28 cellular contexts compared by ENCODE assay signal in genomic region chr13:40592035-40592434, GRCh38.
DNase-seq lines count a peak whose midpoint lies in the region; ATAC-seq and TF ChIP-seq lines count a peak whose summit lies in the region.
"Had no signal": no experiment of that assay in that cellular context is flagged by ENCODE, and none has a peak within 500 bp of the region (broad histone marks: within the 10 kb centered on the region; RNA-seq: fewer than 3 reads in every experiment).

No MANE protein-coding gene starts in this region.

- H3K4me1 ChIP-seq in subcutaneous abdominal adipose tissue (ENCODE audit: control insufficient read depth in 5 of 5, insufficient read depth in 5 of 5, low read length in 5 of 5) = peaks cover 4 to 67% (median 56%) of the 10 kb centered on the region in 5 donors
- H3K4me1 ChIP-seq: parathyroid adenoma had no signal

- H3K9me2 ChIP-seq in SU-DHL-6 (replicated peaks; ENCODE audit: insufficient read depth, low read length) = no peaks in the 10 kb centered on the region

- H3K27me3 ChIP-seq in SU-DHL-6 (ENCODE audit: low read length) (no peaks in the 10 kb centered on the region), subcutaneous abdominal adipose tissue (ENCODE audit: control insufficient read depth in 5 of 5, insufficient read depth in 4 of 5, low read length in 5 of 5) (no peaks in the 10 kb centered on the region)
- H3K27me3 ChIP-seq: cardiac muscle cell, gastroesophageal sphincter, left lung, SJSA1, spleen had no signal

- H3K27me3 Mint-ChIP-seq in activated naive CD4-positive, alpha-beta T cell treated with anti-CD3 and anti-CD28 coated beads, Interleukin-2, amount 50 U/mL, for 24 hours = no peaks in the 10 kb centered on the region
- no peaks in the 10 kb centered on the region for H3K27me3 Mint-ChIP-seq in endothelial cell (ENCODE audit: unreplicated experiment)

- H3K9ac ChIP-seq in SU-DHL-6 (ENCODE audit: low read length) (peak overlapping the region; percentile 48), subcutaneous abdominal adipose tissue (ENCODE audit: low read length in 5 of 5) (no peak overlapping the region)
- H3K9ac ChIP-seq: GM23248, parathyroid adenoma had no signal

- peaks cover 2% of the 10 kb centered on the region for H3K36me3 Mint-ChIP-seq in activated naive CD4-positive, alpha-beta T cell treated with anti-CD3 and anti-CD28 coated beads, Interleukin-2, amount 50 U/mL, for 24 hours
- H3K36me3 Mint-ChIP-seq in endothelial cell (ENCODE audit: low read depth, unreplicated experiment) = peaks cover 6% of the 10 kb centered on the region

- CTCF ChIA-PET in HEK293T (lab: Yijun Ruan, JAX) = interaction anchor here (0.6 kb wide), 2 partner anchors 15 to 22 kb away, joined by 3 read pairs; no protein-coding TSS in a partner anchor

- H3K27ac ChIP-seq in SU-DHL-6 (ENCODE audit: low read depth, low read length) = peak overlapping the region; percentile 92
- H3K27ac ChIP-seq in subcutaneous abdominal adipose tissue (ENCODE audit: low read depth, low read length) = peak overlapping the region; percentile 58
- H3K27ac ChIP-seq: cardiac muscle cell, gastroesophageal sphincter, GM23248, parathyroid adenoma, SJSA1 had no signal

- peak overlapping the region; percentile 87 for H3K4me2 ChIP-seq in SU-DHL-6 (ENCODE audit: low read depth, low read length, poor library complexity, severe bottlenecking)

- H3K36me3 ChIP-seq in SU-DHL-6 (ENCODE audit: low read length) = no peaks in the 10 kb centered on the region
- no peaks in the 10 kb centered on the region for H3K36me3 ChIP-seq in subcutaneous abdominal adipose tissue (ENCODE audit: control insufficient read depth in 5 of 5, insufficient read depth in 5 of 5, low read length in 5 of 5)
- H3K36me3 ChIP-seq: cardiac muscle cell, gastroesophageal sphincter, left lung, SJSA1, spleen had no signal

- H3K4me1 Mint-ChIP-seq in activated naive CD4-positive, alpha-beta T cell treated with anti-CD3 and anti-CD28 coated beads, Interleukin-2, amount 50 U/mL, for 24 hours = peaks cover 99% of the 10 kb centered on the region
- H3K4me1 Mint-ChIP-seq in endothelial cell (ENCODE audit: unreplicated experiment) = peaks cover 75% of the 10 kb centered on the region

- H4K20me1 ChIP-seq in SU-DHL-6 (ENCODE audit: low read depth, low read length) = peaks cover 16% of the 10 kb centered on the region

- ATAC-seq in HG03457 (IDR thresholded peaks at IDR 0.05; ENCODE audit: unreplicated experiment) = no peak
- ATAC-seq: gastroesophageal sphincter, left lung, right cardiac atrium had no signal

- DNase-seq in activated naive CD4-positive, alpha-beta T cell treated with anti-CD3 and anti-CD28 coated beads, Interleukin-2, amount 50 U/mL, for 16 hours = no peak
- DNase-seq in endothelial cell (ENCODE audit: low spot score) (no peak), NCI-H1436 treated with DMSO at 0.1 percent for 48 hours (lab: John Stamatoyannopoulos, UW) (no peak), HEK293T (ENCODE audit: extremely low spot score) (no peak)
- DNase-seq: ACHN; activated CD4-positive, alpha-beta T cell treated with anti-CD3 and anti-CD28 coated beads for 4 hours; activated gamma-delta T cell; anterior cingulate cortex; cortex of kidney; GM23248; hypothalamus; left lung; MV-4-11; NCI-H1694; NCI-H2171 treated with DMSO at 0.1 percent for 48 hours; NCI-H69; right cardiac atrium; spleen; stimulated activated CD4-positive, alpha-beta T cell treated with anti-CD3 and anti-CD28 coated beads, Interleukin-2, amount 100 ng/mL, for 48 hours; stimulated activated naive CD4-positive, alpha-beta T cell had no signal

- H3K9me3 ChIP-seq in SU-DHL-6 (ENCODE audit: insufficient read depth, low read length) (no peaks in the 10 kb centered on the region), subcutaneous abdominal adipose tissue (ENCODE audit: control insufficient read depth in 5 of 5, low read length in 5 of 5) (no peaks in the 10 kb centered on the region)
- H3K9me3 ChIP-seq: gastroesophageal sphincter, left lung, SJSA1, spleen had no signal

- H2AFZ ChIP-seq in SU-DHL-6 (ENCODE audit: low read depth, low read length, severe bottlenecking) = no peak overlapping the region
- H2AFZ ChIP-seq: GM23248, parathyroid adenoma had no signal

- H3F3A ChIP-seq in SU-DHL-6 (ENCODE audit: insufficient read depth) = peaks cover 74% of the 10 kb centered on the region

- no peaks in the 10 kb centered on the region for H3K9me3 Mint-ChIP-seq in activated naive CD4-positive, alpha-beta T cell treated with anti-CD3 and anti-CD28 coated beads, Interleukin-2, amount 50 U/mL, for 24 hours
- H3K9me3 Mint-ChIP-seq in endothelial cell (ENCODE audit: unreplicated experiment) = no peaks in the 10 kb centered on the region

- H3K4me3 Mint-ChIP-seq in activated naive CD4-positive, alpha-beta T cell treated with anti-CD3 and anti-CD28 coated beads, Interleukin-2, amount 50 U/mL, for 24 hours = peak overlapping the region; percentile 37
- peak overlapping the region; percentile 31 for H3K4me3 Mint-ChIP-seq in endothelial cell (ENCODE audit: unreplicated experiment)

- H3K79me2 ChIP-seq in SU-DHL-6 (ENCODE audit: insufficient read depth, low read length) = peaks cover 100% of the 10 kb centered on the region
- H3K79me2 ChIP-seq: parathyroid adenoma had no signal

- H3K4me3 ChIP-seq in SU-DHL-6 (ENCODE audit: insufficient read depth, low read length, poor library complexity, severe bottlenecking) = peak overlapping the region; percentile 10
- H3K4me3 ChIP-seq in subcutaneous abdominal adipose tissue (ENCODE audit: low read depth in 1 of 5, low read length in 5 of 5) = no peak overlapping the region
- H3K4me3 ChIP-seq: cardiac muscle cell, gastroesophageal sphincter, GM23248, left lung, SJSA1, spleen had no signal

- POLR2A ChIA-PET in HEK293T (lab: Yijun Ruan, JAX) = no interaction called here

- H3K27ac Mint-ChIP-seq in activated naive CD4-positive, alpha-beta T cell treated with anti-CD3 and anti-CD28 coated beads, Interleukin-2, amount 50 U/mL, for 24 hours = peak overlapping the region; percentile 94
- H3K27ac Mint-ChIP-seq in endothelial cell (ENCODE audit: unreplicated experiment) = peak overlapping the region; percentile 58

- TF ChIP-seq CTCF in SU-DHL-6 (IDR thresholded peaks at IDR 0.05; ENCODE audit: insufficient read depth, low read length, poor library complexity, severe bottlenecking) (no peak), endothelial cell (IDR thresholded peaks at IDR 0.05; ENCODE audit: unreplicated experiment) (no peak)

TF ChIP-seq in HEK293T, 16 proteins besides CTCF, POLR2A, EP300 and RAD21:
- TF ChIP-seq BHLHE40 (IDR thresholded peaks at IDR 0.05; ENCODE audit: borderline replicate concordance) = no peak
